20 cellular contexts compared by ENCODE assay signal in the genomic region with DNA sequence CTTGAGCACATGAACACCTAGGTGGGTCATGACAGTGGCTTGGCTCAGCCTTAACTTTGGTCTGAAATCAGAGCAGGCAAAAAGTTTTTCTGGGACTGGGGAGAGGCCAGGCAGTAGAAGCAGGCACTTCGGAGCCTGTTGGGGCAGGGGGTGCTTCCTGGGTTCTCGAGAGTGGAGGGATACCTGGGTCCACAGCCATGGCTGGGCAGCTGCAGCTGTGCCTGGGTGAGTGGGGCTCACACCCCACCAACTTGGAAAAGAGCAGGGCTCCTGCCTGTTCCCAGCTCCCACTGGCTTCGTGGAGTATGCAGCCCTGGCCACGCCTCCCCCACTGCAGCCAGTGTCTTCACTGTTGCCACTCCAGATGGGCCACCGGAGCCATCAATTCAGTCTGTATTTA. TPM values are rescaled to one million over a fixed set of nuclear protein-coding genes. Genes with fewer than 3 reads are reported as not detected.
DNase-seq lines count a peak whose midpoint lies in the region; TF ChIP-seq lines count a peak whose summit lies in the region.
"Had no signal": no experiment of that assay in that cellular context is flagged by ENCODE, and none has a peak within 500 bp of the region (broad histone marks: within the 10 kb centered on the region; RNA-seq: fewer than 3 reads in every experiment).

No MANE protein-coding gene starts in this region.

- H2BK5ac ChIP-seq in neuronal stem cell (ENCODE audit: low read length) = no peak overlapping the region

- CTCF ChIA-PET in MCF 10A (lab: Yijun Ruan, JAX) = interaction anchor here (0.6 to 0.9 kb wide), 2 partner anchors 8 to 46 kb away, joined by 3 read pairs; no protein-coding TSS in a partner anchor

- H4K91ac ChIP-seq in neuronal stem cell (ENCODE audit: low read depth, low read length, poor library complexity) = no peak overlapping the region

- H4K8ac ChIP-seq in neuronal stem cell (ENCODE audit: low read depth, low read length) = peak overlapping the region; percentile 23

- no peak overlapping the region for H3K9ac ChIP-seq in neuronal stem cell (ENCODE audit: low read depth, low read length, poor library complexity)
- H3K9ac ChIP-seq: BLaER1 had no signal

- H3K9me3 ChIP-seq in breast epithelium (peaks cover 0 to 9% of the 10 kb centered on the region in 2 donors), neuronal stem cell (replicated peaks in 1 of 2; ENCODE audit: control insufficient read depth in 2 of 2, insufficient read depth in 1 of 2, low read depth in 1 of 2, low read length in 2 of 2) (peaks cover 20 to 57% of the 10 kb centered on the region in 2 donors)
- H3K9me3 ChIP-seq: BE2C had no signal

- H3K27me3 ChIP-seq in breast epithelium (no peaks in the 10 kb centered on the region), neuronal stem cell (ENCODE audit: control insufficient read depth in 3 of 3, insufficient read depth in 3 of 3, low read depth in 1 of 3, low read length in 3 of 3) (no peaks in the 10 kb centered on the region)
- H3K27me3 ChIP-seq: BE2C, BLaER1 had no signal

- TF ChIP-seq CTCF in MCF 10A (IDR thresholded peaks at IDR 0.05; ENCODE audit: unreplicated experiment) (no peak), breast epithelium (IDR thresholded peaks at IDR 0.05) (no peak)

- peak overlapping the region; percentile 65 for H3K23ac ChIP-seq in neuronal stem cell (ENCODE audit: low read depth, low read length, poor library complexity)

- no peaks in the 10 kb centered on the region for H3K27me3 Mint-ChIP-seq in MCF 10A (ENCODE audit: insufficient read depth, unreplicated experiment)
- H3K27me3 Mint-ChIP-seq: CD4-positive, alpha-beta memory T cell; CD4-positive, CD25-positive, alpha-beta regulatory T cell; CD8-positive, alpha-beta memory T cell had no signal

- H3K4me1 Mint-ChIP-seq in MCF 10A (ENCODE audit: insufficient read depth, unreplicated experiment) = peaks cover 6% of the 10 kb centered on the region
- H3K4me1 Mint-ChIP-seq: CD14-positive monocyte had no signal

- no peak overlapping the region for H2BK120ac ChIP-seq in neuronal stem cell (ENCODE audit: low read depth, low read length)

- no peaks in the 10 kb centered on the region for H3K79me1 ChIP-seq in neuronal stem cell (ENCODE audit: low read depth, low read length)

- H2AK5ac ChIP-seq in neuronal stem cell (ENCODE audit: low read depth, low read length) = no peak overlapping the region

- intact Hi-C loops in MCF 10A (cut with micrococcal nuclease) (no loop called here), breast epithelium (cut with DNase I; ENCODE audit: low total_unique reads) (no loop called here)

- H3K9me3 Mint-ChIP-seq in MCF 10A (ENCODE audit: unreplicated experiment) = no peaks in the 10 kb centered on the region

- peaks cover 10% of the 10 kb centered on the region for H3K36me3 Mint-ChIP-seq in MCF 10A (ENCODE audit: insufficient read depth, unreplicated experiment)

- H3K27ac Mint-ChIP-seq in MCF 10A (ENCODE audit: low read depth, unreplicated experiment) = peak overlapping the region; percentile 27
- H3K27ac Mint-ChIP-seq: CD4-positive, CD25-positive, alpha-beta regulatory T cell had no signal

- TF ChIP-seq POLR2A in breast epithelium (IDR thresholded peaks at IDR 0.05) = no peak

- H3K27ac ChIP-seq in breast epithelium (no peak overlapping the region), neuronal stem cell (replicated peaks; ENCODE audit: low read length) (no peak overlapping the region)
- H3K27ac ChIP-seq: BLaER1 had no signal

- H3K36me3 ChIP-seq in breast epithelium (no peaks in the 10 kb centered on the region), neuronal stem cell (replicated peaks in 1 of 2; ENCODE audit: control insufficient read depth in 2 of 2, insufficient read depth in 2 of 2, low read length in 2 of 2) (peaks cover 24 to 66% of the 10 kb centered on the region in 2 donors)

- DNase-seq in MCF 10A (ENCODE audit: unreplicated experiment) = no peak
- no peak for DNase-seq in breast epithelium (ENCODE audit: low spot score in 2 of 2)
- no peak for DNase-seq in neuronal stem cell (ENCODE audit: low spot score)
- DNase-seq in activated T-cell treated with anti-CD3 and anti-CD28 coated beads, Interleukin-2, amount 50 U/mL, for 48 hours = no peak
- no peak for DNase-seq in NCI-H1694 treated with DMSO at 0.1 percent for 48 hours (lab: John Stamatoyannopoulos, UW)
- DNase-seq: 8988T; BE2C; C1 segment of cervical spinal cord; CD4-positive, alpha-beta memory T cell; CD4-positive, CD25-positive, alpha-beta regulatory T cell; CD8-positive, alpha-beta memory T cell; COR-L47; DMS 273 treated with DMSO at 0.1 percent for 48 hours; DMS153; DMS79; EL; GDM1 had no signal

- no peak overlapping the region for H3K4me2 ChIP-seq in neuronal stem cell (ENCODE audit: insufficient read depth, low read length, poor library complexity, severe bottlenecking)
- H3K4me2 ChIP-seq: BLaER1 had no signal

- H3K18ac ChIP-seq in neuronal stem cell (ENCODE audit: low read length) = peak overlapping the region; percentile 6

- H3K14ac ChIP-seq in neuronal stem cell (ENCODE audit: low read length) = no peak overlapping the region

- BruUV-seq in MCF 10A (replicated peaks; lab: Mats Ljungman, UMichigan) = no TSS peak

- WGBS in neuronal stem cell (ENCODE audit: extremely low coverage in 2 of 2, insufficient read length in 2 of 2, insufficient replicate concordance in 1 of 2), 2 donors = no CpG with 5 or more reads among the region's 5 CpGs

- H3K4me3 Mint-ChIP-seq in MCF 10A (ENCODE audit: unreplicated experiment) = no peak overlapping the region
- H3K4me3 Mint-ChIP-seq: CD14-positive monocyte; CD4-positive, alpha-beta memory T cell; CD4-positive, CD25-positive, alpha-beta regulatory T cell; CD8-positive, alpha-beta memory T cell had no signal

- H3K4me1 ChIP-seq in breast epithelium (no peaks in the 10 kb centered on the region), neuronal stem cell (ENCODE audit: control insufficient read depth in 2 of 2, insufficient read depth in 1 of 2, low read depth in 1 of 2, low read length in 2 of 2) (no peaks in the 10 kb centered on the region)
- H3K4me1 ChIP-seq: BE2C, BLaER1 had no signal

- no peak overlapping the region for H2BK12ac ChIP-seq in neuronal stem cell (ENCODE audit: low read length)

- H3K4me3 ChIP-seq in breast epithelium = no peak overlapping the region
- no peak overlapping the region for H3K4me3 ChIP-seq in neuronal stem cell (ENCODE audit: low read length in 2 of 2)
- H3K4me3 ChIP-seq: BLaER1, GM12878 had no signal

- POLR2A ChIA-PET in MCF 10A (lab: Yijun Ruan, JAX) = no interaction called here

- H3K4ac ChIP-seq in neuronal stem cell (ENCODE audit: low read length) = no peak overlapping the region

- H2AFZ ChIP-seq in neuronal stem cell (ENCODE audit: low read length) = no peak overlapping the region

- no peak overlapping the region for H2BK15ac ChIP-seq in neuronal stem cell (ENCODE audit: low read length)

RNA-seq across cellular contexts. Expression of gene NUDT6, which starts 56.4 kb away (rescaled TPM):
- total RNA-seq in MCF 10A (2022) (6.6 and 6.7 TPM in 2 replicates), breast epithelium (10 to 100 TPM in 1 of 3 donors, 1 to 10 TPM in 2; 8.2 to 10.8 (median 8.5) TPM)
- polyA plus RNA-seq in neuronal stem cell (2013, experiment 1 of 2) = 13.7 TPM
- polyA plus RNA-seq in neuronal stem cell (2013, experiment 2 of 2) = 13.6 TPM
